Comparison of ENCODE assay signal across 1 cellular context in genomic region chr6:53009511-53009910, GRCh38.
A peak's percentile ranks its signal among the peaks of the same experiment; 100 is the strongest.
TF ChIP-seq lines count a peak whose summit lies in the region.

No MANE protein-coding gene starts in this region.

TF ChIP-seq in K562, 482 proteins besides CTCF, POLR2A, EP300 and RAD21:
- no peak for TF ChIP-seq SRSF7 (optimal IDR thresholded peaks at IDR 0.05; ENCODE audit: low read depth, low read length)
- peak; percentile 65; the same call in 1 of the 2 replicates for TF ChIP-seq ATF3 (IDR thresholded peaks at IDR 0.05)
- TF ChIP-seq ATF3 (CRISPR knock-in tag; conservative IDR thresholded peaks at IDR 0.05), result no peak
- TF ChIP-seq PRDM10 (IDR thresholded peaks at IDR 0.05; ENCODE audit: partially characterized antibody), result no peak
